Comparison of ENCODE assay signal across 21 cellular contexts in genomic region chr22:27207907-27208306, GRCh38.
DNase-seq lines count a peak whose midpoint lies in the region; FAIRE-seq and TF ChIP-seq lines count a peak whose summit lies in the region.
"Had no signal": no experiment of that assay in that cellular context is flagged by ENCODE, and none has a peak within 500 bp of the region (broad histone marks: within the 10 kb centered on the region; RNA-seq: fewer than 3 reads in every experiment).

No MANE protein-coding gene starts in this region.

- H3K9ac ChIP-seq in keratinocyte (ENCODE audit: control insufficient read depth, extremely low read depth, insufficient read depth, low read length): no peak overlapping the region
- H3K9ac ChIP-seq: BLaER1 had no signal

- no peak overlapping the region for H3K4me2 ChIP-seq in keratinocyte (ENCODE audit: control insufficient read depth, extremely low read depth, insufficient read depth, low read depth, low read length)
- H3K4me2 ChIP-seq: BLaER1 had no signal

- FAIRE-seq in keratinocyte (lab: Jason Lieb, UNC): peak; percentile 26
- FAIRE-seq: frontal cortex, GM18507, H54, TTC549 had no signal

- H3K4me3 ChIP-seq in astrocyte of the spinal cord (ENCODE audit: low read depth, low read length): no peak overlapping the region
- H3K4me3 ChIP-seq in keratinocyte (ENCODE audit: control insufficient read depth in 2 of 3, extremely low read depth in 1 of 3, insufficient read depth in 2 of 3, low read depth in 1 of 3, low read length in 3 of 3): no peak overlapping the region
- no peak overlapping the region for H3K4me3 ChIP-seq in Peyer's patch
- H3K4me3 ChIP-seq: BLaER1 had no signal

- DNase-seq in AG08395 (ENCODE audit: low spot score) (peak; percentile 81), HT1080 (ENCODE audit: low read depth) (peak; percentile 61), astrocyte of the spinal cord (ENCODE audit: low read depth, low spot score) (peak; percentile 82), keratinocyte (ENCODE audit: low read depth, low spot score) (no peak), Peyer's patch (no peak), UCSD-AML1 (lab: John Stamatoyannopoulos, UW; ENCODE audit: unreplicated experiment) (no peak), hypothalamus (lab: John Stamatoyannopoulos, UW) (no peak), HUDEP-2 (lab: John Stamatoyannopoulos, UW; ENCODE audit: unreplicated experiment in 76 of 76) (no peak)
- DNase-seq: cortex of kidney; MV-4-11; naive thymus-derived CD4-positive, alpha-beta T cell; NCI-H526; retina; SHP77; stimulated activated CD4-positive, alpha-beta T cell treated with anti-CD3 and anti-CD28 coated beads, Interleukin-4, amount 100 ng/mL, for 4 hours; stimulated activated naive CD4-positive, alpha-beta T cell had no signal

- dilution Hi-C loops in keratinocyte (cut with MboI; ENCODE audit: extremely low pct_ligation_motif_present, low sequenced_read_pairs): no loop called here

- peaks cover 41% of the 10 kb centered on the region for H3K4me1 ChIP-seq in keratinocyte (ENCODE audit: control insufficient read depth, extremely low read depth, insufficient read depth, low read length)
- H3K4me1 ChIP-seq in Peyer's patch: peaks cover 0 to 9% (median 0%) of the 10 kb centered on the region in 4 donors

- in situ Hi-C loops in astrocyte of the spinal cord (cut with HindIII; ENCODE audit: low sequenced_read_pairs): no loop called here

- no peak overlapping the region for H2AFZ ChIP-seq in keratinocyte (ENCODE audit: control insufficient read depth, low read length)

- H3K36me3 ChIP-seq in keratinocyte (ENCODE audit: control insufficient read depth in 2 of 2, extremely low read depth in 1 of 2, insufficient read depth in 2 of 2, low read length in 2 of 2): no peaks in the 10 kb centered on the region
- no peaks in the 10 kb centered on the region for H3K36me3 ChIP-seq in Peyer's patch
- H3K36me3 ChIP-seq: BLaER1 had no signal

- no peaks in the 10 kb centered on the region for H3K27me3 ChIP-seq in keratinocyte (ENCODE audit: control insufficient read depth, extremely low read depth, insufficient read depth, low read length)
- no peaks in the 10 kb centered on the region for H3K27me3 ChIP-seq in Peyer's patch
- H3K27me3 ChIP-seq: BLaER1 had no signal

- TF ChIP-seq CTCF in astrocyte of the spinal cord (IDR thresholded peaks at IDR 0.05; ENCODE audit: low read depth, low read length) (no peak), keratinocyte (optimal IDR thresholded peaks at IDR 0.05 in 1 of 3, IDR thresholded peaks at IDR 0.05 in 1 of 3, conservative IDR thresholded peaks at IDR 0.05 in 1 of 3; ENCODE audit: extremely low read depth in 1 of 3, insufficient read depth in 2 of 3, low read length in 3 of 3) (no peak), Peyer's patch (IDR thresholded peaks at IDR 0.05) (no peak)

- no peaks in the 10 kb centered on the region for H3K79me2 ChIP-seq in keratinocyte (ENCODE audit: control insufficient read depth, insufficient read depth, low read length)

- no peak for TF ChIP-seq POLR2A in Peyer's patch (IDR thresholded peaks at IDR 0.05)

- H3K9me3 ChIP-seq in keratinocyte (ENCODE audit: control insufficient read depth, low read depth, low read length): no peaks in the 10 kb centered on the region
- H3K9me3 ChIP-seq in Peyer's patch: no peaks in the 10 kb centered on the region
- H3K9me3 ChIP-seq: BLaER1 had no signal

- no peaks in the 10 kb centered on the region for H4K20me1 ChIP-seq in keratinocyte (ENCODE audit: control insufficient read depth, extremely low read depth, insufficient read depth, low read length)
- H4K20me1 ChIP-seq: BLaER1 had no signal

- H3K9me1 ChIP-seq in keratinocyte (ENCODE audit: control insufficient read depth, extremely low read depth, insufficient read depth, low read length): no peaks in the 10 kb centered on the region

- H3K27ac ChIP-seq in keratinocyte (ENCODE audit: control insufficient read depth, insufficient read depth, low read length): peak overlapping the region; percentile 26
- H3K27ac ChIP-seq in Peyer's patch: no peak overlapping the region
- H3K27ac ChIP-seq: BLaER1 had no signal

Comparison
In these comparisons a context has a peak if more than half of its experiments do, and no peak if none do; other contexts are left out.
1. DNase-seq: peak in AG08395 (single experiment), HT1080 (single experiment) and astrocyte of the spinal cord (single experiment); none in keratinocyte (single experiment), Peyer's patch (0 of 3), UCSD-AML1 (single experiment), hypothalamus (0 of 51) and HUDEP-2 (0 of 76).